ENCODE assay signal across 1 cellular context in the genomic region with DNA sequence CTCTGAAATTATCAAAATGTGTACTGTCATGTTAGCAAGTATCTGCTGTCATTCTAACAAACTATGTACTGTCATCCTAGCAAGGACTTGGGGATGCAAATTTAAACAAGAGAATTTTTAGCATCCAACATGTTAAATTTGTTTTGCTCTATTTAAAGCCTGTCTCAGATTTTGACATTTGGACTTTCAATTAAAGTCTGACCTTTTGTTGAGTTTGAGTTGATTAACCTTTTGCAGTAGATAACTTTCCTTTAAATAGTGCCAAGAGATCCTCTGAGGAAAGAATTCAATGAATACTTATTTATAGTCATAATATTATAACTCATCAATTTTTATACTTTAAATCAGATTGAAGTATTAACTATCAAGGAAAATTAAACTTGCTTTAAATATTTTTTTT.
TF ChIP-seq lines count a peak whose summit lies in the region.

No MANE protein-coding gene starts in this region.

TF ChIP-seq in liver, 16 proteins besides CTCF, POLR2A, EP300 and RAD21 (continued from another document):
- TF ChIP-seq REST (IDR thresholded peaks at IDR 0.05): no peak
